33 cellular contexts compared by ENCODE assay signal in the genomic region with DNA sequence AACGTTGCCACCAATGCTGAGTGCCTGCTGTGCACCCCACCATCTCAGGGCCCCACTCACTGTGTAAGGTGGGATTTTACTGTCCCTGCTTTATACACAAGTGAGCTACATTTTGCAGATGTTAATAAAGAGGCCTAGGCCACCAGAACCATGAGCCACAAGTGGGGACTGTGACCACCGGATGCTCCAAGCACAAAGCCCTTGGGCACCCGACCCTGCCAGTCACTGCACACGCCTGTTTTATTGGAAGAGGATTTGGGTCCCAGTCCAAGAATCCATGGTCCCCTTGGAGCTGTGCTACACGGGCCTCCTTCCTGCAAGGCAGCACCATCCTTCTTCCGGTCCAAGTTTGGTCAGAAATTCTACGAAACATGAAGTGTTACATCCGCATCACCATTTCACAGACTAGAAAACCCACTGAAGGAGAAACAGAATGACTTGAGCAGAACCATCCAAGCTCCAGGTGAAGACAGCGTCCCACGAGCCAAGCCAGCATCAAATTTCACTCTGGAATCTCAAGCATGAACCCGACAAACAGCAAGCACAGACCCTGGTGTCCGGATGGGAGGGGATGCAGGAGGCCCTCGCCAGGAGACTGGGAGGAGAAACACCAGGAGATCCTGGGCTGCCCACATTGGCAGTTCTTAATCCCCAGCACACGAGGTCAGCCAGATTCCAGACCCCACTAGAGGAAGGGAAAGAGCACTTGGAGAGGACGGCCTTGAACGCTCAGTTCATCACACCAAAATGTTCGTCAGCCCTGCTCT.
DNase-seq lines count a peak whose midpoint lies in the region; ATAC-seq and TF ChIP-seq lines count a peak whose summit lies in the region.
"Had no signal": no experiment of that assay in that cellular context is flagged by ENCODE, and none has a peak within 500 bp of the region (broad histone marks: within the 10 kb centered on the region; RNA-seq: fewer than 3 reads in every experiment).

No MANE protein-coding gene starts in this region.

- no peak overlapping the region for H4K5ac ChIP-seq in mesendoderm (ENCODE audit: low read length)

- H3K36me3 ChIP-seq in right atrium auricular region, result no peaks in the 10 kb centered on the region
- H3K36me3 ChIP-seq in mesendoderm (ENCODE audit: control insufficient read depth, insufficient read depth, low read length), result no peaks in the 10 kb centered on the region
- H3K36me3 ChIP-seq: BE2C, breast epithelium, gastroesophageal sphincter, thoracic aorta had no signal

- H3K9me3 Mint-ChIP-seq in progenitor cell of endocrine pancreas (ENCODE audit: low read depth), result no peaks in the 10 kb centered on the region
- H3K9me3 Mint-ChIP-seq: activated CD8-positive, alpha-beta T cell treated with anti-CD3 and anti-CD28 coated beads for 36 hours; CD8-positive, alpha-beta T cell; IgD-negative memory B cell; T-helper 2 cell treated with Interferon-gamma antibody and Interleukin-4, amounts not matched to agents 5 μg/mL and 100 μg/mL, for 36 hours had no signal

- no CpG with 5 or more reads among the region's 17 CpGs for WGBS in mesendoderm (ENCODE audit: extremely low coverage, insufficient coverage, low lambda C conversion rate)

- H2AK5ac ChIP-seq in mesendoderm (ENCODE audit: low read length), result no peak overlapping the region

- H3K27ac ChIP-seq in right atrium auricular region (no peak overlapping the region), mesendoderm (ENCODE audit: low read depth, low read length) (no peak overlapping the region)
- H3K27ac ChIP-seq: breast epithelium, gastroesophageal sphincter, thoracic aorta had no signal

- DNase-seq in right atrium auricular region (ENCODE audit: low spot score) (peak; percentile 47), left cardiac atrium (no peak), mesendoderm (peak; percentile 11), progenitor cell of endocrine pancreas (ENCODE audit: low spot score, unreplicated experiment) (no peak), ureter (ENCODE audit: low spot score) (peak; percentile 32)
- DNase-seq: activated CD4-positive, alpha-beta T cell treated with anti-CD3 and anti-CD28 coated beads for 36 hours; activated CD8-positive, alpha-beta T cell treated with anti-CD3 and anti-CD28 coated beads for 36 hours; anterior cingulate cortex; BE2C; CD8-positive, alpha-beta T cell; DMS 273 treated with DMSO at 0.1 percent for 48 hours; hippocampal formation; immature natural killer cell; midbrain; naive B cell; NCI-H146; NCI-H2107; NCI-H345; occipital lobe; retina; SIG-M5; stimulated activated CD4-positive, alpha-beta T cell treated with anti-CD3 and anti-CD28 coated beads, Interleukin-1b, Interleukin-23, amount 100 ng/mL, for 48 hours; stimulated activated naive CD8-positive, alpha-beta T cell treated with anti-CD3 and anti-CD28 coated beads, Interleukin-15, Interleukin-2, amounts not matched to agents 100 U/mL and 50 U/mL, for 24 hours had no signal

- no peak overlapping the region for H3K9ac ChIP-seq in mesendoderm (ENCODE audit: low read length)

- no peak overlapping the region for H3K4me2 ChIP-seq in mesendoderm (ENCODE audit: low read length)
- H3K4me2 ChIP-seq: smooth muscle cell had no signal

- no peak overlapping the region for H3K4me3 Mint-ChIP-seq in progenitor cell of endocrine pancreas (ENCODE audit: low read depth)
- H3K4me3 Mint-ChIP-seq: activated CD4-positive, alpha-beta T cell treated with anti-CD3 and anti-CD28 coated beads for 36 hours; activated CD8-positive, alpha-beta T cell treated with anti-CD3 and anti-CD28 coated beads for 36 hours; activated naive CD8-positive, alpha-beta T cell; CD8-positive, alpha-beta T cell; IgD-negative memory B cell; immature natural killer cell; T-helper 2 cell treated with Interferon-gamma antibody and Interleukin-4, amounts not matched to agents 5 μg/mL and 100 μg/mL, for 36 hours had no signal

- H4K8ac ChIP-seq in mesendoderm (ENCODE audit: low read depth, low read length), result no peak overlapping the region

- ATAC-seq in left cardiac atrium, result no peak
- no peak for ATAC-seq in HG02885 (IDR thresholded peaks at IDR 0.05; ENCODE audit: poor library complexity, unreplicated experiment)
- no peak for ATAC-seq in GM21381 (IDR thresholded peaks at IDR 0.05; ENCODE audit: unreplicated experiment)
- no peak for ATAC-seq in GM18909 (IDR thresholded peaks at IDR 0.05; ENCODE audit: poor library complexity, unreplicated experiment)
- ATAC-seq: activated CD4-positive, alpha-beta T cell treated with anti-CD3 and anti-CD28 coated beads for 36 hours; activated CD8-positive, alpha-beta T cell treated with anti-CD3 and anti-CD28 coated beads for 36 hours; CD8-positive, alpha-beta T cell; gastroesophageal sphincter; stimulated activated naive CD8-positive, alpha-beta T cell treated with anti-CD3 and anti-CD28 coated beads, Interleukin-15, Interleukin-2, amounts not matched to agents 100 U/mL and 50 U/mL, for 24 hours had no signal

- no peak overlapping the region for H3K23ac ChIP-seq in mesendoderm (ENCODE audit: low read length)

- H3K4ac ChIP-seq in mesendoderm (ENCODE audit: low read depth, low read length), result no peak overlapping the region

- no peak overlapping the region for H2BK5ac ChIP-seq in mesendoderm (ENCODE audit: low read length)

- no peak for TF ChIP-seq CTCF in right atrium auricular region (IDR thresholded peaks at IDR 0.05)
- TF ChIP-seq CTCF in progenitor cell of endocrine pancreas (IDR thresholded peaks at IDR 0.05; ENCODE audit: unreplicated experiment), result no peak

- no peaks in the 10 kb centered on the region for H3K27me3 ChIP-seq in right atrium auricular region
- H3K27me3 ChIP-seq in mesendoderm (ENCODE audit: insufficient read depth, low read length, poor library complexity), result no peaks in the 10 kb centered on the region
- H3K27me3 ChIP-seq: BE2C, breast epithelium had no signal

- no peaks in the 10 kb centered on the region for H3K79me1 ChIP-seq in mesendoderm (ENCODE audit: low read length)

- H3K56ac ChIP-seq in mesendoderm (ENCODE audit: low read length), result peak overlapping the region; percentile 7

- no peak overlapping the region for H3K18ac ChIP-seq in mesendoderm (ENCODE audit: low read length)

- no peaks in the 10 kb centered on the region for H3K9me3 ChIP-seq in right atrium auricular region
- H3K9me3 ChIP-seq: BE2C, breast epithelium, gastroesophageal sphincter, thoracic aorta had no signal

- H3K79me2 ChIP-seq in mesendoderm (ENCODE audit: control insufficient read depth, insufficient read depth, low read length), result no peaks in the 10 kb centered on the region

- no peak overlapping the region for H2BK15ac ChIP-seq in mesendoderm (replicated peaks; ENCODE audit: low read depth)

- H3K4me1 ChIP-seq in right atrium auricular region (no peaks in the 10 kb centered on the region), mesendoderm (ENCODE audit: control insufficient read depth, low read depth, low read length) (no peaks in the 10 kb centered on the region)
- H3K4me1 ChIP-seq: BE2C, breast epithelium, gastroesophageal sphincter had no signal

- intact Hi-C loops in left cardiac atrium (cut with DNase I), result no loop called here

- H2BK120ac ChIP-seq in mesendoderm (ENCODE audit: low read depth, low read length), result no peak overlapping the region

- H3K36me3 Mint-ChIP-seq in progenitor cell of endocrine pancreas (ENCODE audit: insufficient read depth), result no peaks in the 10 kb centered on the region
- H3K36me3 Mint-ChIP-seq: activated naive CD8-positive, alpha-beta T cell; CD8-positive, alpha-beta T cell; IgD-negative memory B cell; immature natural killer cell had no signal

- H3K4me3 ChIP-seq in right atrium auricular region (no peak overlapping the region), mesendoderm (ENCODE audit: low read length) (no peak overlapping the region)
- H3K4me3 ChIP-seq: breast epithelium, gastroesophageal sphincter, smooth muscle cell, thoracic aorta had no signal

- peaks cover 4% of the 10 kb centered on the region for H3K4me1 Mint-ChIP-seq in progenitor cell of endocrine pancreas (ENCODE audit: low read depth)
- H3K4me1 Mint-ChIP-seq: activated CD4-positive, alpha-beta T cell treated with anti-CD3 and anti-CD28 coated beads for 36 hours; IgD-negative memory B cell; immature natural killer cell had no signal

- H3K27me3 Mint-ChIP-seq in progenitor cell of endocrine pancreas, result peaks cover 14% of the 10 kb centered on the region
- H3K27me3 Mint-ChIP-seq: activated naive CD8-positive, alpha-beta T cell had no signal

- peak overlapping the region; percentile 35 for H3K27ac Mint-ChIP-seq in progenitor cell of endocrine pancreas
- H3K27ac Mint-ChIP-seq: activated CD4-positive, alpha-beta T cell treated with anti-CD3 and anti-CD28 coated beads for 36 hours; activated CD8-positive, alpha-beta T cell treated with anti-CD3 and anti-CD28 coated beads for 36 hours; activated naive CD8-positive, alpha-beta T cell; CD8-positive, alpha-beta T cell; IgD-negative memory B cell; immature natural killer cell; naive B cell; T-helper 2 cell treated with Interferon-gamma antibody and Interleukin-4, amounts not matched to agents 5 μg/mL and 100 μg/mL, for 36 hours had no signal

Comparison
In these comparisons a context has a peak if more than half of its experiments do, and no peak if none do; other contexts are left out.
1. DNase-seq: peak in right atrium auricular region (single experiment), mesendoderm (single experiment) and ureter (single experiment); none in left cardiac atrium (single experiment) and progenitor cell of endocrine pancreas (single experiment).